ENCODE assay signal across 24 cellular contexts in genomic region chr12:52085682-52086180, GRCh38. TPM values are rescaled to one million over a fixed set of nuclear protein-coding genes. Genes with fewer than 3 reads are reported as not detected.
"Had no signal": no experiment of that assay in that cellular context is flagged by ENCODE, and none has a peak within 500 bp of the region (broad histone marks: within the 10 kb centered on the region; RNA-seq: fewer than 3 reads in every experiment).

No MANE protein-coding gene starts in this region.

- H3K9me3 Mint-ChIP-seq: activated CD4-positive, alpha-beta T cell treated with anti-CD3 and anti-CD28 coated beads, Interleukin-2, amount 10 ng/mL, durations not matched to agents 24 days and 14 days; activated CD8-positive, alpha-beta T cell treated with anti-CD3 and anti-CD28 coated beads for 36 hours; activated naive CD4-positive, alpha-beta T cell treated with anti-CD3 and anti-CD28 coated beads, Interleukin-2, amount 50 U/mL, for 72 hours; neural crest cell; stimulated activated naive B cell treated with anti-CD40 and anti-IgM and Interleukin-4, amounts not matched to agents 10 μg/mL and 1 μg/mL and 100 μg/mL, for 72 hours had no signal

- H3K27ac Mint-ChIP-seq: activated CD4-positive, alpha-beta T cell treated with anti-CD3 and anti-CD28 coated beads, Interleukin-2, amount 10 ng/mL, durations not matched to agents 24 days and 14 days; activated CD8-positive, alpha-beta T cell treated with anti-CD3 and anti-CD28 coated beads for 36 hours; activated naive CD4-positive, alpha-beta T cell treated with anti-CD3 and anti-CD28 coated beads, Interleukin-2, amount 50 U/mL, for 72 hours; stimulated activated naive B cell treated with anti-CD40 and anti-IgM and Interleukin-4, amounts not matched to agents 10 μg/mL and 1 μg/mL and 100 μg/mL, for 72 hours had no signal

- H3K4me3 ChIP-seq: cardiac muscle cell, esophagus squamous epithelium, left ventricle myocardium inferior, ovary, right lobe of liver, SK-N-MC had no signal

- ATAC-seq: activated CD8-positive, alpha-beta T cell treated with anti-CD3 and anti-CD28 coated beads for 36 hours; activated naive CD4-positive, alpha-beta T cell treated with anti-CD3 and anti-CD28 coated beads, Interleukin-2, amount 50 U/mL, for 72 hours; stimulated activated naive B cell treated with anti-CD40 and anti-IgM and Interleukin-4, amounts not matched to agents 10 μg/mL and 1 μg/mL and 100 μg/mL, for 72 hours had no signal

- H3K36me3 Mint-ChIP-seq: activated naive CD4-positive, alpha-beta T cell treated with anti-CD3 and anti-CD28 coated beads, Interleukin-2, amount 50 U/mL, for 72 hours had no signal

- H3K4me3 Mint-ChIP-seq: activated CD4-positive, alpha-beta T cell treated with anti-CD3 and anti-CD28 coated beads, Interleukin-2, amount 10 ng/mL, durations not matched to agents 24 days and 14 days; activated CD8-positive, alpha-beta T cell treated with anti-CD3 and anti-CD28 coated beads for 36 hours; neural crest cell; stimulated activated naive B cell treated with anti-CD40 and anti-IgM and Interleukin-4, amounts not matched to agents 10 μg/mL and 1 μg/mL and 100 μg/mL, for 72 hours had no signal

- FAIRE-seq: keratinocyte had no signal

- H3K36me3 ChIP-seq: cardiac muscle cell, esophagus squamous epithelium, left ventricle myocardium inferior, ovary, right lobe of liver had no signal

- H3K27ac ChIP-seq: cardiac muscle cell, esophagus squamous epithelium, left ventricle myocardium inferior, ovary, right lobe of liver, SK-N-MC had no signal

- DNase-seq: activated CD4-positive, alpha-beta T cell treated with anti-CD3 and anti-CD28 coated beads, Interleukin-2, amount 10 ng/mL, durations not matched to agents 24 days and 14 days; activated CD8-positive, alpha-beta T cell treated with anti-CD3 and anti-CD28 coated beads for 36 hours; activated effector memory CD4-positive, alpha-beta T cell treated with anti-CD3 and anti-CD28 coated beads, Interleukin-2, amount 50 U/mL, for 16 hours; activated T-cell treated with anti-CD3 and anti-CD28 coated beads, Interleukin-2, amount 50 U/mL, for 48 hours; amniotic stem cell; dermis blood vessel endothelial cell; effector memory CD4-positive, alpha-beta T cell; esophagus squamous epithelium; hypothalamus; left ventricle myocardium inferior; mammary epithelial cell; midbrain; ovary; stimulated activated naive B cell treated with anti-CD40 and anti-IgM and Interleukin-4, amounts not matched to agents 10 μg/mL and 1 μg/mL and 100 μg/mL, for 72 hours; T-helper 1 cell; T1000 had no signal

- H3K9me3 ChIP-seq: esophagus squamous epithelium, left ventricle myocardium inferior, ovary, right lobe of liver had no signal

- H3K27me3 ChIP-seq: ovary, right lobe of liver had no signal

RNA-seq across cellular contexts. Expression of gene SMIM41, which starts 6.2 kb away (rescaled TPM):
- total RNA-seq: activated CD8-positive, alpha-beta T cell treated with anti-CD3 and anti-CD28 coated beads for 36 hours; activated naive CD4-positive, alpha-beta T cell treated with anti-CD3 and anti-CD28 coated beads, Interleukin-2, amount 50 U/mL, for 72 hours; cardiac muscle cell; chondrocyte; dermis blood vessel endothelial cell; myocyte; neural crest cell; right lobe of liver had no signal
- polyA plus RNA-seq: cardiac muscle cell, keratinocyte, mammary epithelial cell had no signal
